Comparison of ENCODE assay signal across 23 cellular contexts in the genomic region with DNA sequence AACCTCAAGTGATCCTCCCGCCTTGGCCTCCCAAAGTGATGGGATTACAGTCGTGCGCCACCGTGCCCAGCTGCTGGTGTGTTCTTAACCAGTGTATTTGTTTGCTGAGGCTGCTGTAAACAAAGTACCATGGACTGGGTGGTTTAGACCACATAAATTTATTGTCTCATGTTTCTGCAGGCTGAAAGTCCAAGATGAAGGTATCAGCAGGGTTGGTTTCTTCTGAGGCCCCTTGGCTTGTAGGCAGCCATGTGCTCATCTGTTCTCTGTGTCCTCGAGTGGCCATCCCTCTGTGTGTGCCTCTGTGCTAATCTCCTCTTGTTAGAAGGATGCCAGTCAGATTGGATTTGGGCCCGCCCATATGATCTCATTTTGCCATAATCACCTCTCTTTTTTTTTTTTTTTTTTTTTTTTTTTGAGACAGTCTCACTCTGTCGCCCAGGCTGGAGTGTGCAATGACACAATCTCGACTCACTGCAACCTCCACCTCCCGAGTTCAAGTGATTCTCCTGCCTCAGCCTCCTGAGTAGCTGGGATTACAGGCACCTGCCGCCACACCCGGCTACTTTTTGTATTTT. TPM values are rescaled to one million over a fixed set of nuclear protein-coding genes. Genes with fewer than 3 reads are reported as not detected.
A peak's percentile ranks its signal among the peaks of the same experiment; 100 is the strongest.
DNase-seq lines count a peak whose midpoint lies in the region; ATAC-seq, FAIRE-seq and TF ChIP-seq lines count a peak whose summit lies in the region.
"Had no signal": no experiment of that assay in that cellular context is flagged by ENCODE, and none has a peak within 500 bp of the region (broad histone marks: within the 10 kb centered on the region; RNA-seq: fewer than 3 reads in every experiment).

No MANE protein-coding gene starts in this region.

- peak; percentile 36 for ATAC-seq in activated CD4-positive, alpha-beta T cell treated with anti-CD3 and anti-CD28 coated beads for 36 hours
- ATAC-seq: activated T-cell treated with anti-CD3 and anti-CD28 coated beads, Interleukin-2, amount 50 U/mL, for 4 hours; gastrocnemius medialis; HepG2; lower lobe of right lung had no signal

- intact Hi-C loops in activated CD4-positive, alpha-beta T cell treated with anti-CD3 and anti-CD28 coated beads for 36 hours (cut with DNase I, micrococcal nuclease), result no loop called here

- H3K27me3 ChIP-seq in bronchial epithelial cell (ENCODE audit: control insufficient read depth, insufficient read depth, low read length), result no peaks in the 10 kb centered on the region
- H3K27me3 ChIP-seq: gastrocnemius medialis had no signal

- H3K4me1 Mint-ChIP-seq in activated CD4-positive, alpha-beta T cell treated with anti-CD3 and anti-CD28 coated beads for 36 hours, result peaks cover 3% of the 10 kb centered on the region

- no peak for TF ChIP-seq CTCF in bronchial epithelial cell (IDR thresholded peaks at IDR 0.05; ENCODE audit: insufficient read depth, low read length, severe bottlenecking)

- FAIRE-seq in bronchial epithelial cell (lab: Jason Lieb, UNC), result no peak
- FAIRE-seq: A204.1, HepG2, urothelium cell line had no signal

- H3K4me3 ChIP-seq in bronchial epithelial cell (ENCODE audit: low read depth, low read length), result no peak overlapping the region
- H3K4me3 ChIP-seq: gastrocnemius medialis, lower lobe of right lung, skin epidermis had no signal

- CTCF ChIA-PET in activated CD4-positive, alpha-beta T cell treated with anti-CD3 and anti-CD28 coated beads for 36 hours (lab: Charles Lee), result interaction anchor here (0.7 kb wide), 1 partner anchor 34 kb away, joined by 3 read pairs; no protein-coding TSS in a partner anchor

- H3K27ac Mint-ChIP-seq in activated CD4-positive, alpha-beta T cell treated with anti-CD3 and anti-CD28 coated beads for 36 hours, result peak overlapping the region; percentile 55

- H3K36me3 Mint-ChIP-seq in activated CD4-positive, alpha-beta T cell treated with anti-CD3 and anti-CD28 coated beads for 36 hours (ENCODE audit: low read depth), result peaks cover 62% of the 10 kb centered on the region

- H3K9me3 Mint-ChIP-seq in activated CD4-positive, alpha-beta T cell treated with anti-CD3 and anti-CD28 coated beads for 36 hours (ENCODE audit: low read depth), result peaks cover 3% of the 10 kb centered on the region
- H3K9me3 Mint-ChIP-seq: activated T-cell treated with anti-CD3 and anti-CD28 coated beads, Interleukin-2, amount 50 U/mL, for 4 hours had no signal

- POLR2A ChIA-PET in activated CD4-positive, alpha-beta T cell treated with anti-CD3 and anti-CD28 coated beads for 36 hours (lab: Charles Lee), result no interaction called here

- DNase-seq in activated CD4-positive, alpha-beta T cell treated with anti-CD3 and anti-CD28 coated beads for 36 hours, result peak; percentile 44
- no peak for DNase-seq in activated CD4-positive, alpha-beta T cell treated with anti-CD3 and anti-CD28 coated beads, Interleukin-2, amount 50 U/mL, for 4 hours
- DNase-seq in A172 (ENCODE audit: low spot score) (peak; percentile 29), M059J (ENCODE audit: low read depth) (peak; percentile 62), bronchial epithelial cell (ENCODE audit: low read depth) (peak; percentile 63), 8988T (no peak), mucosa of gallbladder (ENCODE audit: low spot score) (no peak), dermis blood vessel endothelial cell (no peak)
- DNase-seq: activated T-cell treated with anti-CD3 and anti-CD28 coated beads, Interleukin-2, amount 50 U/mL, for 4 hours; Caco-2; gastrocnemius medialis; islet precursor cell; lower lobe of right lung; NCI-H1417; NCI-H526 treated with DMSO at 0.1 percent for 48 hours; SHP77 treated with DMSO at 0.1 percent for 48 hours; stimulated activated CD4-positive, alpha-beta T cell treated with anti-CD3 and anti-CD28 coated beads, Interleukin-4, amount 100 ng/mL, for 24 hours; T-helper 1 cell had no signal

- no peak overlapping the region for H3K4me3 Mint-ChIP-seq in activated CD4-positive, alpha-beta T cell treated with anti-CD3 and anti-CD28 coated beads for 36 hours
- H3K4me3 Mint-ChIP-seq: activated T-cell treated with anti-CD3 and anti-CD28 coated beads, Interleukin-2, amount 50 U/mL, for 4 hours; B cell had no signal

- peaks cover 47% of the 10 kb centered on the region for H3K36me3 ChIP-seq in bronchial epithelial cell (ENCODE audit: control insufficient read depth, insufficient read depth, low read length)

- H3K27me3 Mint-ChIP-seq in activated CD4-positive, alpha-beta T cell treated with anti-CD3 and anti-CD28 coated beads for 36 hours, result no peaks in the 10 kb centered on the region
- H3K27me3 Mint-ChIP-seq: B cell had no signal

RNA-seq across cellular contexts. Expression of a gene that starts 31.8 kb away (rescaled TPM):
- total RNA-seq in activated CD4-positive, alpha-beta T cell treated with anti-CD3 and anti-CD28 coated beads for 36 hours, result 1 to 10 TPM in 1 of 2 experiments, under 1 TPM in 1; 0.51 to 1.1 TPM
- 3.0 and 6.7 TPM in 2 replicates for total RNA-seq in A172 (2014; rRNA removed; shearing (Covaris generic))
- 0.20 and 0.74 TPM in 2 replicates for total RNA-seq in M059J (2014; rRNA removed; shearing (Covaris generic))
- total RNA-seq in bronchial epithelial cell (2.1 and 3.8 TPM in 2 replicates), mucosa of gallbladder (8.2 TPM), dermis blood vessel endothelial cell (2.3 and 2.9 TPM in 2 replicates)
- total RNA-seq: HepG2 had no signal

RNA-seq across cellular contexts. Expression of a gene that starts 58.9 kb away (rescaled TPM):
- 1 to 10 TPM; 5.1 to 8.5 TPM for total RNA-seq in activated CD4-positive, alpha-beta T cell treated with anti-CD3 and anti-CD28 coated beads for 36 hours
- 47.8 and 72.7 TPM in 2 replicates for total RNA-seq in A172 (2014; rRNA removed; shearing (Covaris generic))
- 27.2 and 55.4 TPM in 2 replicates for total RNA-seq in M059J (2014; rRNA removed; shearing (Covaris generic))
- 3.5 and 3.9 TPM in 2 replicates for total RNA-seq in bronchial epithelial cell
- 87.6 TPM for total RNA-seq in mucosa of gallbladder
- total RNA-seq in dermis blood vessel endothelial cell, result 20.9 and 36.6 TPM in 2 replicates

Comparison
In these comparisons a context has a peak if more than half of its experiments do, and no peak if none do; other contexts are left out.
1. DNase-seq: peak in activated CD4-positive, alpha-beta T cell treated with anti-CD3 and anti-CD28 coated beads for 36 hours (single experiment), A172 (single experiment), M059J (single experiment) and bronchial epithelial cell (single experiment); none in activated CD4-positive, alpha-beta T cell treated with anti-CD3 and anti-CD28 coated beads, Interleukin-2, amount 50 U/mL, for 4 hours (0 of 2), 8988T (single experiment), mucosa of gallbladder (single experiment) and dermis blood vessel endothelial cell (single experiment).